In the genomic region with DNA sequence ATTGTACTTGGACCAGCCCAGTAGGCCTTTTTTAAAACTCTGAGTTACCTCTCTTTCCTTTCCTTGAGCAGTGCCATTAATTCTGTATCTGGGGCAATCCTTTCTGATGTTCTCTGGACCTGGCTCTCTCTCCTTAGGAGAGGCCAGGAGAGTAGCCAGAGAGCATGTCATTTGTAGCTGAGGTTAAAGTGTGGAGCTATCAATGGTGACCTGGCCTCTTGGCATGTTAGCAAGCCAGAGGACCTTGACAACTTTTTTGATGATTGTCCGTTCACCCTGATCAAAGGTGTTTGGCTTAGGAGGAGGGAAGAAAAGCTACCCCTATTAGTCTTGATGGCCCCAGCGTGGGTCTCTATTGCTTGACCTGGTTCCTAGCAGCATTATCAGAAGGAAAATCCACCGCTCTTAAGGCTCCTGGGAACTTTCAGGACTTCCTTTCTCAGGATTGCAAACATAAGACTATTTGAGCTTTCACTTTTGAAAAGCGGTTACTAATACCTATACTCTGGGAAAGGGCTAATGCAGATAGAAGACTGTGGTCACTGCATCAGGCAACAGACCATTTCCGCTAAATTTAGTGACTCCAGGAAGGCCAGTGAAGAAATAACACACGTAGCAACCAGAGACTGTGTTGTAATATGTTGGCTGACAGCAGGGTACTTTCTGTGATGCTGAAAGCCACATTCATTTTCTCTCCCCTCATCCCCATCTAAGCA, we compare ENCODE assay signal across 9 cellular contexts. TPM values are rescaled to one million over a fixed set of nuclear protein-coding genes. Genes with fewer than 3 reads are reported as not detected.
DNase-seq lines count a peak whose midpoint lies in the region; ATAC-seq and TF ChIP-seq lines count a peak whose summit lies in the region.
"Had no signal": no experiment of that assay in that cellular context is flagged by ENCODE, and none has a peak within 500 bp of the region (broad histone marks: within the 10 kb centered on the region; RNA-seq: fewer than 3 reads in every experiment).

No MANE protein-coding gene starts in this region.

- TF ChIP-seq POLR2A in sigmoid colon (IDR thresholded peaks at IDR 0.05) = no peak

- peak overlapping the region; percentile 33 to 76 (median 72) for H3K27ac ChIP-seq in sigmoid colon

- CTCF ChIA-PET in T-cell (lab: Charles Lee) = interaction anchor here (0.7 to 1.8 kb wide), 8 partner anchors 17 to 145 kb away, joined by 3 to 14 read pairs (median 4); a partner anchor contains a TSS

- H3K27ac Mint-ChIP-seq in T-cell = peak overlapping the region; percentile 97

- no peaks in the 10 kb centered on the region for H3K27me3 Mint-ChIP-seq in T-cell

- no peak for ATAC-seq in T-cell (replicated peaks in 1 of 4)

- DNase-seq in GM13976 (ENCODE audit: low spot score) = peak; percentile 44
- DNase-seq in T-cell = peak in 1 of 34 experiments; percentile 25
- peak; percentile 54 for DNase-seq in fibroblast of the aortic adventitia (ENCODE audit: low read depth)
- DNase-seq in sigmoid colon = no peak
- DNase-seq in RPMI8226 = no peak
- DNase-seq in medulla oblongata (ENCODE audit: extremely low spot score) = no peak
- DNase-seq in mucosa of gallbladder (ENCODE audit: low spot score) = no peak
- no peak for DNase-seq in iPS-NIHi7 (ENCODE audit: extremely low spot score)
- DNase-seq: NCI-H2171 had no signal

- POLR2A ChIA-PET in T-cell (lab: Charles Lee) = no interaction called here

- no peaks in the 10 kb centered on the region for H3K9me3 Mint-ChIP-seq in T-cell

- H3K27me3 ChIP-seq in sigmoid colon = no peaks in the 10 kb centered on the region

- peaks cover 24% of the 10 kb centered on the region for H3K36me3 Mint-ChIP-seq in T-cell

- 34 to 57% methylated on average over 6 of the region's 6 CpGs for WGBS in sigmoid colon, 2 donors

- intact Hi-C loops in sigmoid colon (cut with DNase I) = loop anchor here (2.0 kb wide), 1 partner anchor 122 kb away; no protein-coding TSS in a partner anchor

- no peak for TF ChIP-seq EP300 in sigmoid colon (IDR thresholded peaks at IDR 0.05)

- in situ Hi-C loops in GM13976 (cut with MboI; ENCODE audit: low sequenced_read_pairs, unreplicated experiment) = no loop called here

- peaks cover 0 to 57% (median 39%) of the 10 kb centered on the region in 4 donors for H3K4me1 ChIP-seq in sigmoid colon

- H3K36me3 ChIP-seq in sigmoid colon = peaks cover 0 to 3% (median 0%) of the 10 kb centered on the region in 4 donors

- H3K4me1 Mint-ChIP-seq in T-cell = peaks cover 50 to 61% (median 52%) of the 10 kb centered on the region in 3 donors

- TF ChIP-seq CTCF in GM13976 (IDR thresholded peaks at IDR 0.05; ENCODE audit: borderline replicate concordance, control extremely low read depth, extremely low read depth, insufficient read depth, missing control alignments) (no peak), fibroblast of the aortic adventitia (IDR thresholded peaks at IDR 0.05; ENCODE audit: insufficient read depth, low read length) (no peak), sigmoid colon (IDR thresholded peaks at IDR 0.05) (no peak)

- H3K4me3 ChIP-seq in fibroblast of the aortic adventitia (ENCODE audit: low read depth, low read length) (no peak overlapping the region), sigmoid colon (no peak overlapping the region)

- no peaks in the 10 kb centered on the region for H3K9me3 ChIP-seq in sigmoid colon

- H3K4me3 Mint-ChIP-seq in T-cell = peak overlapping the region; percentile 43 to 62 (median 62)

RNA-seq across cellular contexts. Expression of a gene that starts 18.2 kb away (rescaled TPM):
- total RNA-seq in T-cell = 10 to 100 TPM; 21.5 to 31.5 (median 29.7) TPM
- total RNA-seq in fibroblast of the aortic adventitia (ENCODE audit: low replicate concordance) = 10.0 and 51.5 TPM in 2 replicates
- total RNA-seq in sigmoid colon = 10 to 100 TPM; 10.3 to 20.8 (median 14.0) TPM
- 10 to 100 TPM; 31.9 to 58.7 (median 39.0) TPM for polyA plus RNA-seq in sigmoid colon
- 81.4 TPM for total RNA-seq in mucosa of gallbladder

Comparison
In these comparisons a context has a peak if more than half of its experiments do, and no peak if none do; other contexts are left out.
1. DNase-seq: peak in GM13976 (single experiment) and fibroblast of the aortic adventitia (single experiment); none in sigmoid colon (single experiment), RPMI8226 (single experiment), medulla oblongata (single experiment), mucosa of gallbladder (single experiment) and iPS-NIHi7 (single experiment).